9 cellular contexts compared by ENCODE assay signal in genomic region chr12:53728206-53728605, GRCh38. TPM values are rescaled to one million over a fixed set of nuclear protein-coding genes. Genes with fewer than 3 reads are reported as not detected.
DNase-seq lines count a peak whose midpoint lies in the region; FAIRE-seq and TF ChIP-seq lines count a peak whose summit lies in the region.
"Had no signal": no experiment of that assay in that cellular context is flagged by ENCODE, and none has a peak within 500 bp of the region (broad histone marks: within the 10 kb centered on the region; RNA-seq: fewer than 3 reads in every experiment).

No MANE protein-coding gene starts in this region.

- intact Hi-C loops in cardiac septum (cut with DNase I) (no loop called here), vagina (cut with DNase I) (no loop called here)

- peak overlapping the region; percentile 96 for H3K4me2 ChIP-seq in astrocyte (ENCODE audit: low read length)

- H3K27ac Mint-ChIP-seq in astrocyte (ENCODE audit: unreplicated experiment) (no peak overlapping the region), mesothelial cell of epicardium (peak overlapping the region; percentile 26)

- H3K36me3 Mint-ChIP-seq in astrocyte (ENCODE audit: low read depth, unreplicated experiment), result peaks cover 12% of the 10 kb centered on the region
- H3K36me3 Mint-ChIP-seq in mesothelial cell of epicardium, result peaks cover 8% of the 10 kb centered on the region

- H3K27me3 Mint-ChIP-seq in astrocyte (ENCODE audit: low read depth, unreplicated experiment) (peaks cover 13% of the 10 kb centered on the region), mesothelial cell of epicardium (ENCODE audit: low read depth) (peaks cover 24% of the 10 kb centered on the region)

- TF ChIP-seq POLR2A in vagina (IDR thresholded peaks at IDR 0.05) (no peak), GM12891 (IDR thresholded peaks at IDR 0.05; ENCODE audit: low read depth, low read length) (no peak)

- H3K27me3 ChIP-seq in right atrium auricular region (no peaks in the 10 kb centered on the region), astrocyte (ENCODE audit: insufficient read depth, low read length) (peaks cover 11% of the 10 kb centered on the region), vagina (no peaks in the 10 kb centered on the region)

- TF ChIP-seq CTCF in right atrium auricular region (IDR thresholded peaks at IDR 0.05) (no peak), astrocyte (IDR thresholded peaks at IDR 0.05; ENCODE audit: insufficient read depth, low read depth, low read length) (no peak), mesothelial cell of epicardium (IDR thresholded peaks at IDR 0.05; ENCODE audit: unreplicated experiment) (no peak), vagina (IDR thresholded peaks at IDR 0.05) (no peak)

- peak overlapping the region; percentile 95 for H2AFZ ChIP-seq in astrocyte (ENCODE audit: low read depth, low read length)

- H3K4me3 Mint-ChIP-seq in astrocyte (ENCODE audit: unreplicated experiment), result peak overlapping the region; percentile 97
- H3K4me3 Mint-ChIP-seq in mesothelial cell of epicardium, result peak overlapping the region; percentile 89

- DNase-seq in right atrium auricular region (ENCODE audit: low spot score), result no peak
- no peak for DNase-seq in cardiac septum (ENCODE audit: low spot score)
- DNase-seq in astrocyte (ENCODE audit: low read depth), result no peak
- no peak for DNase-seq in mesothelial cell of epicardium (ENCODE audit: low spot score in 2 of 2, unreplicated experiment in 2 of 2)
- no peak for DNase-seq in vagina (ENCODE audit: extremely low spot score in 2 of 2)
- no peak for DNase-seq in cerebellum (ENCODE audit: low spot score)
- DNase-seq in GM12891 (ENCODE audit: insufficient read length, low spot score), result no peak
- no peak for DNase-seq in NCI-H446 treated with DMSO at 0.1 percent for 48 hours (lab: John Stamatoyannopoulos, UW)

- H3K79me2 ChIP-seq in astrocyte (ENCODE audit: insufficient read depth, low read length), result no peaks in the 10 kb centered on the region

- peaks cover 19% of the 10 kb centered on the region for H3K36me3 ChIP-seq in right atrium auricular region
- H3K36me3 ChIP-seq in astrocyte (ENCODE audit: insufficient read depth, low read length), result no peaks in the 10 kb centered on the region
- H3K36me3 ChIP-seq in vagina, result peaks cover 0 to 18% of the 10 kb centered on the region in 2 donors

- peaks cover 5% of the 10 kb centered on the region for H4K20me1 ChIP-seq in astrocyte (ENCODE audit: insufficient read depth, low read length)

- H3K4me1 Mint-ChIP-seq in astrocyte (ENCODE audit: low read depth, unreplicated experiment) (peaks cover 16% of the 10 kb centered on the region), mesothelial cell of epicardium (peaks cover 25% of the 10 kb centered on the region)

- H3K9me3 Mint-ChIP-seq in astrocyte (ENCODE audit: unreplicated experiment), result no peaks in the 10 kb centered on the region
- H3K9me3 Mint-ChIP-seq in mesothelial cell of epicardium, result no peaks in the 10 kb centered on the region

- H3K9ac ChIP-seq in astrocyte (ENCODE audit: low read length), result no peak overlapping the region

- no peak for FAIRE-seq in astrocyte (lab: Jason Lieb, UNC)
- FAIRE-seq in GM12891 (lab: Jason Lieb, UNC), result no peak
- FAIRE-seq: colon had no signal

- H3K27ac ChIP-seq in right atrium auricular region (peak overlapping the region; percentile 76 to 90), astrocyte (ENCODE audit: low read depth, low read length) (no peak overlapping the region), vagina (peak overlapping the region; percentile 72)

- H3K4me1 ChIP-seq in right atrium auricular region (peaks cover 0 to 23% of the 10 kb centered on the region in 2 donors), astrocyte (ENCODE audit: insufficient read depth, low read length) (peaks cover 20% of the 10 kb centered on the region), vagina (peaks cover 27% of the 10 kb centered on the region)

- H3K9me3 ChIP-seq in right atrium auricular region (no peaks in the 10 kb centered on the region), astrocyte (ENCODE audit: insufficient read depth, low read depth, low read length) (no peaks in the 10 kb centered on the region), vagina (no peaks in the 10 kb centered on the region)

- peak overlapping the region; percentile 46 to 84 for H3K4me3 ChIP-seq in right atrium auricular region
- peak overlapping the region; percentile 93 for H3K4me3 ChIP-seq in astrocyte (ENCODE audit: insufficient read depth, low read depth, low read length)
- peak overlapping the region; percentile 82 to 95 for H3K4me3 ChIP-seq in vagina

TF ChIP-seq in GM12891, 5 proteins besides CTCF, POLR2A, EP300 and RAD21:
- TF ChIP-seq TAF1 (IDR thresholded peaks at IDR 0.05; ENCODE audit: low read depth, low read length) (no peak), POU2F2 (IDR thresholded peaks at IDR 0.05; ENCODE audit: low read depth, low read length) (no peak), POLR2AphosphoS5 (IDR thresholded peaks at IDR 0.05; ENCODE audit: low read depth, low read length) (no peak), SPI1 (IDR thresholded peaks at IDR 0.05; ENCODE audit: low read depth, low read length) (no peak), PAX5 (IDR thresholded peaks at IDR 0.05; ENCODE audit: insufficient read depth, low read length, severe bottlenecking) (no peak)
TF ChIP-seq in GM12891: peak in this region for 0.

RNA-seq across cellular contexts. Expression of gene CALCOCO1, which starts 1.0 kb away (rescaled TPM):
- total RNA-seq in right atrium auricular region (100 to 1,000 TPM; 182 to 232 TPM), cardiac septum (158 TPM), astrocyte (85.2 and 102 TPM in 2 replicates), mesothelial cell of epicardium (124 to 130 TPM (median 124 TPM) in 3 replicates), vagina (131 TPM), cerebellum (63.3 TPM)
- polyA plus RNA-seq in GM12891 (2012; ENCODE audit: low read depth, missing spikeins), result 28.4 TPM

RNA-seq across cellular contexts. Expression of gene CISTR, which starts 23.6 kb away (rescaled TPM):
- total RNA-seq in right atrium auricular region, result 1 to 10 TPM in 1 of 2 donors, not detected in 1; 3.7 TPM
- total RNA-seq in cardiac septum, result 0.75 TPM
- not detected in 2 replicates for total RNA-seq in astrocyte
- not detected in 3 replicates for total RNA-seq in mesothelial cell of epicardium
- not detected for total RNA-seq in vagina
- total RNA-seq in cerebellum, result not detected
- polyA plus RNA-seq in GM12891 (2012; ENCODE audit: low read depth, missing spikeins), result not detected

RNA-seq across cellular contexts. Expression of gene ATP5MC2, which starts 52.3 kb away (rescaled TPM):
- total RNA-seq in right atrium auricular region, result 100 to 1,000 TPM; 481 to 659 TPM
- total RNA-seq in cardiac septum, result 365 TPM
- 224 and 237 TPM in 2 replicates for total RNA-seq in astrocyte
- total RNA-seq in mesothelial cell of epicardium, result 356 to 359 TPM (median 356 TPM) in 3 replicates
- total RNA-seq in vagina, result 311 TPM
- 69.4 TPM for total RNA-seq in cerebellum
- polyA plus RNA-seq in GM12891 (2012; ENCODE audit: low read depth, missing spikeins), result 655 TPM
